8 cellular contexts compared by ENCODE assay signal in genomic region chr18:21703241-21703820, GRCh38. TPM values are rescaled to one million over a fixed set of nuclear protein-coding genes. Genes with fewer than 3 reads are reported as not detected.
DNase-seq lines count a peak whose midpoint lies in the region; ATAC-seq and TF ChIP-seq lines count a peak whose summit lies in the region.

No MANE protein-coding gene starts in this region.

- H3K27me3 ChIP-seq in endodermal cell (ENCODE audit: control insufficient read depth, insufficient read depth, low read length, poor library complexity, severe bottlenecking), result no peaks in the 10 kb centered on the region

- peak overlapping the region; percentile 69 for H3K9ac ChIP-seq in endodermal cell (ENCODE audit: extremely low read depth, low read length, poor library complexity, severe bottlenecking)

- WGBS in endodermal cell (ENCODE audit: insufficient coverage in 1 of 2, insufficient read length in 1 of 2), 2 experiments, result 3 to 17% methylated on average over 6 to 17 of the region's 17 CpGs

- H3K27me3 Mint-ChIP-seq in endodermal cell (ENCODE audit: insufficient read depth) (peaks cover 7% of the 10 kb centered on the region), neural crest cell (ENCODE audit: low read depth) (no peaks in the 10 kb centered on the region)

- H3K36me3 Mint-ChIP-seq in endodermal cell (ENCODE audit: low read depth) (peaks cover 45% of the 10 kb centered on the region), neural crest cell (ENCODE audit: low read depth) (peaks cover 13% of the 10 kb centered on the region)

- H3K27ac Mint-ChIP-seq in endodermal cell, result peak overlapping the region; percentile 82
- peak overlapping the region; percentile 75 for H3K27ac Mint-ChIP-seq in neural crest cell (ENCODE audit: unreplicated experiment)

- peaks cover 9% of the 10 kb centered on the region for H3K9me3 ChIP-seq in endodermal cell (ENCODE audit: control insufficient read depth, low read length)

- H3K4me1 ChIP-seq in endodermal cell (ENCODE audit: control insufficient read depth, insufficient read depth, low read length), result no peaks in the 10 kb centered on the region

- H3K4me1 Mint-ChIP-seq in endodermal cell (peaks cover 10% of the 10 kb centered on the region), neural crest cell (peaks cover 30% of the 10 kb centered on the region)

- H3K27ac ChIP-seq in endodermal cell (ENCODE audit: low read depth, low read length), result no peak overlapping the region

- H3K36me3 ChIP-seq in endodermal cell (ENCODE audit: control insufficient read depth, insufficient read depth, low read length), result peaks cover 24% of the 10 kb centered on the region

- H3K9me3 Mint-ChIP-seq in endodermal cell, result peaks cover 21% of the 10 kb centered on the region
- peaks cover 8% of the 10 kb centered on the region for H3K9me3 Mint-ChIP-seq in neural crest cell

- H3K4me3 ChIP-seq in GM08714 (ENCODE audit: low read length) (peak overlapping the region; percentile 95), endodermal cell (ENCODE audit: low read length) (peak overlapping the region; percentile 88)

- ATAC-seq in GM21717 (IDR thresholded peaks at IDR 0.05; ENCODE audit: unreplicated experiment) (no peak), HG02840 (IDR thresholded peaks at IDR 0.05; ENCODE audit: low FRiP score, unreplicated experiment) (no peak)

- TF ChIP-seq CTCF in endodermal cell (conservative IDR thresholded peaks at IDR 0.05) (no peak), neural crest cell (conservative IDR thresholded peaks at IDR 0.05) (no peak)

- peak overlapping the region; percentile 84 for H3K4me3 Mint-ChIP-seq in endodermal cell
- peak overlapping the region; percentile 94 for H3K4me3 Mint-ChIP-seq in neural crest cell

- DNase-seq in HT-29 (ENCODE audit: low spot score), result peak; percentile 23
- DNase-seq in T-helper 22 cell (ENCODE audit: low read depth), result peak; percentile 19
- peak; percentile 63 for DNase-seq in endodermal cell
- DNase-seq in neural crest cell (ENCODE audit: low read depth, low spot score), result peak; percentile 14
- no peak for DNase-seq in mesenteric fat pad (ENCODE audit: low spot score)

RNA-seq across cellular contexts. Expression of gene ABHD3, which starts 1.2 kb away (rescaled TPM):
- total RNA-seq in HT-29 (2014; rRNA removed; shearing (Covaris generic)), result 15.2 and 16.5 TPM in 2 replicates
- 10 to 100 TPM; 14.2 to 24.5 TPM for total RNA-seq in endodermal cell
- polyA plus RNA-seq in endodermal cell (2013, experiment 1 of 2), result 12.9 TPM
- polyA plus RNA-seq in endodermal cell (2013, experiment 2 of 2), result 9.8 TPM
- 21.1 and 24.7 TPM in 2 replicates for total RNA-seq in neural crest cell
- total RNA-seq in mesenteric fat pad, result 23.9 TPM

RNA-seq across cellular contexts. Expression of gene MIB1, which starts 37.3 kb away (rescaled TPM):
- total RNA-seq in HT-29 (2014; rRNA removed; shearing (Covaris generic)), result 10.9 and 12.3 TPM in 2 replicates
- total RNA-seq in endodermal cell (10 to 100 TPM; 66.4 to 75.0 TPM), neural crest cell (90.9 and 93.5 TPM in 2 replicates), mesenteric fat pad (30.4 TPM)
- 62.3 TPM for polyA plus RNA-seq in endodermal cell (2013, experiment 1 of 2)
- polyA plus RNA-seq in endodermal cell (2013, experiment 2 of 2), result 62.8 TPM
